Comparison of ENCODE assay signal across 17 cellular contexts in the genomic region with DNA sequence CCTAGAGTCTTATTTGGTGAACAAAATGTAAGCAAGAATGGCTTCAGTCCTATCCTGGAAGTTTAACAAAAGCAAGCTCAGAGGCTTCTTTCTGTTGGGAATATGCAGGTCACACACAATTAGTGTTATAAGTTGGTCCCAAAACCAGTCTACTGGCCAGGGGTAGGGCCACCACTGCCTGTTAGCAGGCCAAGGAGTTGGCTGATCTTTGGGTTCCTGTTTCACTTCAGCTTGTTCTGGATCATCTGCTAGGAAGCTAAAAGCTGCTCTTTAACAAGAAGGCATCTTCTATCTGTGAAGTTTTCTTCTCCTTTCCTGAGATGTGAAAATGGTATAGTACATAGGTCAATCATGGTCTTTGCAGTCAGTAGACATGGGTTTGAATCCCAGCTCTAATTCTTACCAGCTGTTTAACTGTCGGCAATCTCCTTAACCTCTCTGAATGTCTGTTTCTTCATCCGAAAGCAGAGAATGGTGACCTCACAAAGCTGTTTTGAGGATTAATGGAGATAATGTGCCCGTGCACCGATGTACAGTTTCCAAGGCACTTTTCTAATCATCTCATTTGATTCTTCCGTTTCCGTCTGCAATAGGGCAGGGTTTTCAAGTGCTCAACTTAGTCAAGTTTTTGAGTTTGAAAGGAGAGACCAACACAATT.
DNase-seq lines count a peak whose midpoint lies in the region; ATAC-seq, FAIRE-seq and TF ChIP-seq lines count a peak whose summit lies in the region.
"Had no signal": no experiment of that assay in that cellular context is flagged by ENCODE, and none has a peak within 500 bp of the region (broad histone marks: within the 10 kb centered on the region; RNA-seq: fewer than 3 reads in every experiment).

No MANE protein-coding gene starts in this region.

- no peaks in the 10 kb centered on the region for H3K27me3 Mint-ChIP-seq in CD4-positive, CD25-positive, alpha-beta regulatory T cell
- no peaks in the 10 kb centered on the region for H3K27me3 Mint-ChIP-seq in T-cell

- no peak overlapping the region for H3K27ac ChIP-seq in CD4-positive, CD25-positive, alpha-beta regulatory T cell (ENCODE audit: insufficient read depth, low read length, poor library complexity, severe bottlenecking)
- no peak overlapping the region for H3K27ac ChIP-seq in RWPE1
- H3K27ac ChIP-seq: body of pancreas, hepatocyte, psoas muscle, thoracic aorta had no signal

- peaks cover 47% of the 10 kb centered on the region for H3K4me1 ChIP-seq in CD4-positive, CD25-positive, alpha-beta regulatory T cell (ENCODE audit: control insufficient read depth, insufficient read depth, low read length, poor library complexity, severe bottlenecking)
- H3K4me1 ChIP-seq: BE2C, body of pancreas, psoas muscle had no signal

- peaks cover 3% of the 10 kb centered on the region for H3K36me3 Mint-ChIP-seq in CD4-positive, CD25-positive, alpha-beta regulatory T cell
- no peaks in the 10 kb centered on the region for H3K36me3 Mint-ChIP-seq in T-cell

- CTCF ChIA-PET in T-cell (lab: Charles Lee): interaction anchor here (0.5 to 2.4 kb wide), 7 partner anchors 18 to 471 kb away, joined by 3 to 8 read pairs (median 4); no protein-coding TSS in a partner anchor
- CTCF ChIA-PET in RWPE1 (lab: Yijun Ruan, JAX): interaction anchor here (0.8 kb wide), 2 partner anchors 386 to 470 kb away, joined by 3 to 4 read pairs; no protein-coding TSS in a partner anchor

- no peaks in the 10 kb centered on the region for H3K9me3 ChIP-seq in CD4-positive, CD25-positive, alpha-beta regulatory T cell (ENCODE audit: control insufficient read depth in 2 of 2, low read length in 2 of 2)
- H3K9me3 ChIP-seq: BE2C, body of pancreas, psoas muscle, thoracic aorta had no signal

- H3K27ac Mint-ChIP-seq in CD4-positive, CD25-positive, alpha-beta regulatory T cell: peak overlapping the region in 2 of 3 donors; percentile 80 to 92
- peak overlapping the region; percentile 62 to 85 for H3K27ac Mint-ChIP-seq in T-cell

- H3K4me1 Mint-ChIP-seq in CD4-positive, CD25-positive, alpha-beta regulatory T cell: peaks cover 36 to 71% (median 55%) of the 10 kb centered on the region in 4 donors
- peaks cover 29 to 47% (median 40%) of the 10 kb centered on the region in 3 donors for H3K4me1 Mint-ChIP-seq in T-cell

- H3K36me3 ChIP-seq in CD4-positive, CD25-positive, alpha-beta regulatory T cell (ENCODE audit: control insufficient read depth, insufficient read depth, low read length): no peaks in the 10 kb centered on the region
- H3K36me3 ChIP-seq: BE2C, thoracic aorta had no signal

- no peak for DNase-seq in CD4-positive, CD25-positive, alpha-beta regulatory T cell
- DNase-seq in GM19239 (ENCODE audit: insufficient read length, low spot score): no peak
- no peak for DNase-seq in T-cell
- peak; percentile 64 for DNase-seq in medulla oblongata (ENCODE audit: extremely low spot score)
- no peak for DNase-seq in RWPE1 (ENCODE audit: low spot score)
- DNase-seq in D341Med (ENCODE audit: low spot score): no peak
- DNase-seq: activated gamma-delta T cell; BE2C; body of pancreas; KG1; left cardiac atrium; NCI-H510A treated with DMSO at 0.1 percent for 48 hours; psoas muscle; stimulated activated CD4-positive, alpha-beta T cell treated with anti-CD3 and anti-CD28 coated beads, Interleukin-15, amount 100 ng/mL, for 24 hours had no signal

- peak overlapping the region; percentile 60 for H3K4me3 ChIP-seq in CD4-positive, CD25-positive, alpha-beta regulatory T cell (ENCODE audit: low read depth, low read length)
- H3K4me3 ChIP-seq: body of pancreas, hepatocyte, psoas muscle, thoracic aorta had no signal

- H3K9me3 Mint-ChIP-seq in CD4-positive, CD25-positive, alpha-beta regulatory T cell: no peaks in the 10 kb centered on the region
- H3K9me3 Mint-ChIP-seq in T-cell: no peaks in the 10 kb centered on the region

- no peaks in the 10 kb centered on the region for H3K27me3 ChIP-seq in CD4-positive, CD25-positive, alpha-beta regulatory T cell (ENCODE audit: control insufficient read depth, insufficient read depth, low read length)
- H3K27me3 ChIP-seq: BE2C, body of pancreas, hepatocyte had no signal

- H3K4me3 Mint-ChIP-seq in CD4-positive, CD25-positive, alpha-beta regulatory T cell: peak overlapping the region in 3 of 4 donors; percentile 47 to 69 (median 56)
- H3K4me3 Mint-ChIP-seq in T-cell: peak overlapping the region in 2 of 3 donors; percentile 5 to 47

- FAIRE-seq in GM19239 (lab: Jason Lieb, UNC): peak; percentile 81

- POLR2A ChIA-PET in T-cell (lab: Charles Lee): interaction anchor here in 1 of 2 donors (0.5 kb wide), 1 partner anchor 786 kb away, joined by 4 read pairs; no protein-coding TSS in a partner anchor
- POLR2A ChIA-PET in RWPE1 (lab: Yijun Ruan, JAX; ENCODE audit: low non-redundant PET): no interaction called here

- ATAC-seq in CD4-positive, CD25-positive, alpha-beta regulatory T cell (ENCODE audit: low read depth in 2 of 2): no peak
- ATAC-seq in T-cell (replicated peaks in 1 of 4) (no peak), HG03097 (IDR thresholded peaks at IDR 0.05; ENCODE audit: low FRiP score, unreplicated experiment) (no peak)
- ATAC-seq: body of pancreas, left cardiac atrium, psoas muscle had no signal

- no peak for TF ChIP-seq CTCF in RWPE1 (conservative IDR thresholded peaks at IDR 0.05; ENCODE audit: low read depth)
